ENCODE assay signal across 8 cellular contexts in the genomic region with DNA sequence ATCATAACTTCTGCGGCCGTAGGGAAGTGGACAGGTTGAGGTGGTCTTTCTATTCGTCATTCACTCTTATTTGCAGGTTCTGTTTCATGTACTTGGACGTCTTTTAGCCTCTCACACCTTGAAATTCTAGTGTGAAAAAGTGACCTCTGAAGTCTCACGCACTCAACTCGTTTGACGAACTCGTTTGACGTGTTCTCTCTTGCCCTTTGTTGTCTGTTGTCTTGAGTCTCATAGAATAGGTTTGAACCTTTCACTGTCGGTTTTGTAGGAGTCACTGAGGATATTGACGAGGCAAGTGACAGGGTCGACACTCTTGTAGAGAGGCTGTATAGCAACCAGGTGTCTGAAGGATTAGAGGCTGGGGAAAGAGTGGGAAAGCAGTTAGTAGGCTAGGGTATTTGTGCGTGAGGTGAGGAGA. TPM values are rescaled to one million over a fixed set of nuclear protein-coding genes. Genes with fewer than 3 reads are reported as not detected.
DNase-seq lines count a peak whose midpoint lies in the region; ATAC-seq and TF ChIP-seq lines count a peak whose summit lies in the region.

No MANE protein-coding gene starts in this region.

- intact Hi-C loops in activated B cell treated with CpG ODN at 0.5 μM for 24 hours (cut with micrococcal nuclease), result loop anchor here (1.0 to 5.0 kb wide), 8 partner anchors 96 to 805 kb away; partner anchors contain the start of genes ABHD18, HSPA4L, LARP1B and MFSD8

- H3K27me3 Mint-ChIP-seq in activated B cell treated with CpG ODN at 0.5 μM for 24 hours, result no peaks in the 10 kb centered on the region

- no peaks in the 10 kb centered on the region for H3K27me3 ChIP-seq in neutrophil

- H3K4me1 ChIP-seq in neutrophil (ENCODE audit: control insufficient read depth in 1 of 2, insufficient read depth in 1 of 2, low read depth in 1 of 2, low read length in 1 of 2), result peaks cover 24 to 28% of the 10 kb centered on the region in 2 experiments

- H3K4me3 Mint-ChIP-seq in activated B cell treated with CpG ODN at 0.5 μM for 24 hours, result peak overlapping the region; percentile 83

- peaks cover 29% of the 10 kb centered on the region for H3K4me1 Mint-ChIP-seq in activated B cell treated with CpG ODN at 0.5 μM for 24 hours

- peak overlapping the region; percentile 87 for H3K27ac ChIP-seq in neutrophil

- peaks cover 9% of the 10 kb centered on the region for H3K36me3 Mint-ChIP-seq in activated B cell treated with CpG ODN at 0.5 μM for 24 hours (ENCODE audit: low read depth)

- no peaks in the 10 kb centered on the region for H3K9me3 ChIP-seq in neutrophil

- CTCF ChIA-PET in activated B cell treated with CpG ODN at 0.5 μM for 24 hours (lab: Charles Lee), result no interaction called here

- no peaks in the 10 kb centered on the region for H3K9me3 Mint-ChIP-seq in activated B cell treated with CpG ODN at 0.5 μM for 24 hours

- peak overlapping the region; percentile 67 to 96 for H3K4me3 ChIP-seq in neutrophil (ENCODE audit: low read depth in 1 of 2, low read length in 1 of 2)

- TF ChIP-seq CTCF in activated B cell treated with CpG ODN at 0.5 μM for 24 hours (IDR thresholded peaks at IDR 0.05), result no peak
- no peak for TF ChIP-seq CTCF in neutrophil (IDR thresholded peaks at IDR 0.05)

- DNase-seq in NCI-H1436 (lab: John Stamatoyannopoulos, UW) (peak; percentile 43), NCI-H1436 treated with DMSO at 0.1 percent for 48 hours (lab: John Stamatoyannopoulos, UW) (no peak), MV-4-11 (lab: John Stamatoyannopoulos, UW) (peak; percentile 19), activated B cell treated with CpG ODN at 0.5 μM for 24 hours (no peak), germinal center (ENCODE audit: low spot score) (no peak)

- H3K36me3 ChIP-seq in neutrophil, result no peaks in the 10 kb centered on the region

- ATAC-seq in activated B cell treated with CpG ODN at 0.5 μM for 24 hours (ENCODE audit: low read depth) (no peak), esophagus mucosa (peak; percentile 47), HG03159 (IDR thresholded peaks at IDR 0.05; ENCODE audit: unreplicated experiment) (no peak)

- POLR2A ChIA-PET in activated B cell treated with CpG ODN at 0.5 μM for 24 hours (lab: Charles Lee), result interaction anchor here (1.1 to 5.1 kb wide), 4 partner anchors 228 to 549 kb away, joined by 3 to 26 read pairs (median 14); partner anchors contain the start of genes ABHD18, LARP1B and MFSD8

- peak overlapping the region; percentile 80 for H3K27ac Mint-ChIP-seq in activated B cell treated with CpG ODN at 0.5 μM for 24 hours

RNA-seq across cellular contexts. Expression of gene PGRMC2, which starts 1.1 kb away (rescaled TPM):
- total RNA-seq in activated B cell treated with CpG ODN at 0.5 μM for 24 hours, result 26.5 and 28.3 TPM in 2 replicates
- 32.2 TPM for total RNA-seq in esophagus mucosa

Comparison
In these comparisons a context has a peak if more than half of its experiments do, and no peak if none do; other contexts are left out.
1. DNase-seq: peak in NCI-H1436 (single experiment) and MV-4-11 (single experiment); none in NCI-H1436 treated with DMSO at 0.1 percent for 48 hours (single experiment), activated B cell treated with CpG ODN at 0.5 μM for 24 hours (single experiment) and germinal center (single experiment).